ENCODE assay signal across 18 cellular contexts in genomic region chr1:218679988-218680743, GRCh38.
DNase-seq lines count a peak whose midpoint lies in the region; ATAC-seq, FAIRE-seq and TF ChIP-seq lines count a peak whose summit lies in the region.
"Had no signal": no experiment of that assay in that cellular context is flagged by ENCODE, and none has a peak within 500 bp of the region (broad histone marks: within the 10 kb centered on the region; RNA-seq: fewer than 3 reads in every experiment).

No MANE protein-coding gene starts in this region.

- H3K4me3 Mint-ChIP-seq in activated T-cell treated with anti-CD3 and anti-CD28 coated beads, Interleukin-2, amount 50 U/mL, for 24 hours, result no peak overlapping the region
- H3K4me3 Mint-ChIP-seq: GM23338 had no signal

- no peaks in the 10 kb centered on the region for H3K9me3 ChIP-seq in adipocyte (ENCODE audit: control insufficient read depth, low read length)
- H3K9me3 ChIP-seq in keratinocyte (ENCODE audit: control insufficient read depth, low read depth, low read length), result no peaks in the 10 kb centered on the region
- H3K9me3 ChIP-seq in tibial artery, result no peaks in the 10 kb centered on the region
- H3K9me3 ChIP-seq: SK-N-SH had no signal

- no peak for ATAC-seq in HG02588 (IDR thresholded peaks at IDR 0.05; ENCODE audit: unreplicated experiment)
- ATAC-seq: GM23338 had no signal

- no peaks in the 10 kb centered on the region for H3K79me2 ChIP-seq in keratinocyte (ENCODE audit: control insufficient read depth, insufficient read depth, low read length)

- H3K9ac ChIP-seq in adipocyte (ENCODE audit: low read length) (no peak overlapping the region), keratinocyte (ENCODE audit: control insufficient read depth, extremely low read depth, insufficient read depth, low read length) (no peak overlapping the region)
- H3K9ac ChIP-seq: SK-N-SH had no signal

- H3K4me3 ChIP-seq in adipocyte (ENCODE audit: low read length), result no peak overlapping the region
- H3K4me3 ChIP-seq in epithelial cell of esophagus (ENCODE audit: low read length), result no peak overlapping the region
- H3K4me3 ChIP-seq in keratinocyte (ENCODE audit: control insufficient read depth in 2 of 3, extremely low read depth in 1 of 3, insufficient read depth in 2 of 3, low read depth in 1 of 3, low read length in 3 of 3), result peak overlapping the region in 1 of 3 experiments; percentile 39
- no peak overlapping the region for H3K4me3 ChIP-seq in tibial artery
- H3K4me3 ChIP-seq: GM23338 had no signal

- no peaks in the 10 kb centered on the region for H3K36me3 Mint-ChIP-seq in activated T-cell treated with anti-CD3 and anti-CD28 coated beads, Interleukin-2, amount 50 U/mL, for 24 hours (ENCODE audit: low read depth)

- intact Hi-C loops in tibial artery (cut with DNase I; ENCODE audit: low total_unique reads), result no loop called here

- H3K9me3 Mint-ChIP-seq in activated T-cell treated with anti-CD3 and anti-CD28 coated beads, Interleukin-2, amount 50 U/mL, for 24 hours, result no peaks in the 10 kb centered on the region
- H3K9me3 Mint-ChIP-seq: GM23338 had no signal

- DNase-seq in adipocyte (ENCODE audit: low read depth), result peak; percentile 61
- peak; percentile 82 for DNase-seq in epithelial cell of esophagus (ENCODE audit: low read depth)
- peak; percentile 80 for DNase-seq in keratinocyte (ENCODE audit: low read depth, low spot score)
- DNase-seq in tibial artery, result no peak
- DNase-seq in nucleus accumbens (lab: John Stamatoyannopoulos, UW), result no peak
- DNase-seq in activated T-cell treated with anti-CD3 and anti-CD28 coated beads, Interleukin-2, amount 50 U/mL, for 24 hours, result no peak
- DNase-seq: AML-193, DMS79 treated with DMSO at 0.1 percent for 48 hours, NCI-H1105 treated with DMSO at 0.1 percent for 48 hours, NCI-H1694, NCI-H524 treated with DMSO at 0.1 percent for 48 hours, SHP77 treated with DMSO at 0.1 percent for 48 hours, SK-N-SH had no signal

- peak overlapping the region; percentile 54 for H2AFZ ChIP-seq in keratinocyte (ENCODE audit: control insufficient read depth, low read length)
- H2AFZ ChIP-seq: GM23338 had no signal

- peak overlapping the region; percentile 30 for H3K4me2 ChIP-seq in keratinocyte (ENCODE audit: control insufficient read depth, extremely low read depth, insufficient read depth, low read depth, low read length)
- H3K4me2 ChIP-seq: GM23338, SK-N-SH had no signal

- H3K27ac Mint-ChIP-seq in activated T-cell treated with anti-CD3 and anti-CD28 coated beads, Interleukin-2, amount 50 U/mL, for 24 hours, result no peak overlapping the region
- H3K27ac Mint-ChIP-seq: GM23338 had no signal

- TF ChIP-seq CTCF in epithelial cell of esophagus (IDR thresholded peaks at IDR 0.05; ENCODE audit: insufficient read depth, low read depth, low read length, missing control alignments) (no peak), keratinocyte (optimal IDR thresholded peaks at IDR 0.05 in 1 of 3, IDR thresholded peaks at IDR 0.05 in 1 of 3, conservative IDR thresholded peaks at IDR 0.05 in 1 of 3; ENCODE audit: extremely low read depth in 1 of 3, insufficient read depth in 2 of 3, low read length in 3 of 3) (no peak), tibial artery (IDR thresholded peaks at IDR 0.05) (no peak)

- H3K4me1 Mint-ChIP-seq in activated T-cell treated with anti-CD3 and anti-CD28 coated beads, Interleukin-2, amount 50 U/mL, for 24 hours (ENCODE audit: low read depth), result no peaks in the 10 kb centered on the region

- no peaks in the 10 kb centered on the region for H3K9me1 ChIP-seq in keratinocyte (ENCODE audit: control insufficient read depth, extremely low read depth, insufficient read depth, low read length)

- H3K27ac ChIP-seq in keratinocyte (ENCODE audit: control insufficient read depth, insufficient read depth, low read length) (peak overlapping the region; percentile 43), tibial artery (peak overlapping the region; percentile 39 to 47)
- H3K27ac ChIP-seq: C4-2B had no signal

- dilution Hi-C loops in keratinocyte (cut with MboI; ENCODE audit: extremely low pct_ligation_motif_present, low sequenced_read_pairs), result no loop called here

- peak; percentile 98 for FAIRE-seq in keratinocyte (lab: Jason Lieb, UNC)
- FAIRE-seq: G401.6, GM19239 had no signal

- H3K36me3 ChIP-seq in adipocyte (ENCODE audit: control insufficient read depth, insufficient read depth, low read length, severe bottlenecking), result no peaks in the 10 kb centered on the region
- no peaks in the 10 kb centered on the region for H3K36me3 ChIP-seq in keratinocyte (ENCODE audit: control insufficient read depth in 2 of 2, extremely low read depth in 1 of 2, insufficient read depth in 2 of 2, low read length in 2 of 2)
- no peaks in the 10 kb centered on the region for H3K36me3 ChIP-seq in tibial artery

- H4K20me1 ChIP-seq in keratinocyte (ENCODE audit: control insufficient read depth, extremely low read depth, insufficient read depth, low read length), result no peaks in the 10 kb centered on the region

- H3K27me3 ChIP-seq in adipocyte (replicated peaks; ENCODE audit: control insufficient read depth, insufficient read depth, low read length) (no peaks in the 10 kb centered on the region), keratinocyte (ENCODE audit: control insufficient read depth, extremely low read depth, insufficient read depth, low read length) (no peaks in the 10 kb centered on the region), tibial artery (no peaks in the 10 kb centered on the region)

- no peaks in the 10 kb centered on the region for H3K4me1 ChIP-seq in adipocyte (ENCODE audit: control insufficient read depth, insufficient read depth, low read length)
- peaks cover 32% of the 10 kb centered on the region for H3K4me1 ChIP-seq in keratinocyte (ENCODE audit: control insufficient read depth, extremely low read depth, insufficient read depth, low read length)
- H3K4me1 ChIP-seq in tibial artery, result peaks cover 0 to 33% (median 11%) of the 10 kb centered on the region in 4 donors

- no peaks in the 10 kb centered on the region for H3K27me3 Mint-ChIP-seq in activated T-cell treated with anti-CD3 and anti-CD28 coated beads, Interleukin-2, amount 50 U/mL, for 24 hours

Comparison
In these comparisons a context has a peak if more than half of its experiments do, and no peak if none do; other contexts are left out.
1. DNase-seq: peak in adipocyte (single experiment), epithelial cell of esophagus (single experiment) and keratinocyte (single experiment); none in tibial artery (0 of 2), nucleus accumbens (0 of 56) and activated T-cell treated with anti-CD3 and anti-CD28 coated beads, Interleukin-2, amount 50 U/mL, for 24 hours (single experiment).